ENCODE assay signal across 25 cellular contexts in the genomic region with DNA sequence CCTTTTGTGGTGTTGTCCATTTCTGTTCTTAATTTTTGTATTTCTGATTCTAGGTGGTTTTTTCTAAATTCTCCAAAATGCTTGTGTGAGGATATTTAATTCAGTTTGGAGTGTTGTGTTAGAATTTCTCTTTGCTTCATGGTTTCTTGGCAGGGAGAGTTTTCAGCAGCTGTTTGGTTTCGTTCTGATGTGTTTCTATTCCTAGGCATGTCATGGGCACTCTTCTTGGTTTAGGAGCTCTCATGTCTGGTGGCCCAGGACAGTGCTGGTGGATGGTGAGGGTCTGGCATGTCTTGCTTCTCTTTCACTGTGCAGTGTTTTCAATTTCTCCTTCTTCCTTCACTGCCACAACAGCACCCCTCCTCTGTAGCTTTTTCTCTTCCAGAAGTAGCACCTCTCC. TPM values are rescaled to one million over a fixed set of nuclear protein-coding genes. Genes with fewer than 3 reads are reported as not detected.
DNase-seq lines count a peak whose midpoint lies in the region; ATAC-seq and TF ChIP-seq lines count a peak whose summit lies in the region.
"Had no signal": no experiment of that assay in that cellular context is flagged by ENCODE, and none has a peak within 500 bp of the region (broad histone marks: within the 10 kb centered on the region; RNA-seq: fewer than 3 reads in every experiment).

No MANE protein-coding gene starts in this region.

- H3K27ac ChIP-seq in left ventricle myocardium inferior (replicated peaks), result no peak overlapping the region
- H3K27ac ChIP-seq: BLaER1, GM23248, PC-9 had no signal

- H3K36me3 Mint-ChIP-seq in brain, result no peaks in the 10 kb centered on the region
- H3K36me3 Mint-ChIP-seq in nephron (ENCODE audit: low read depth), result no peaks in the 10 kb centered on the region
- H3K36me3 Mint-ChIP-seq: CD4-positive, CD25-positive, alpha-beta regulatory T cell had no signal

- peaks cover 3% of the 10 kb centered on the region for H3K27me3 Mint-ChIP-seq in brain
- peaks cover 5% of the 10 kb centered on the region for H3K27me3 Mint-ChIP-seq in nephron (ENCODE audit: low read depth)

- peak overlapping the region in 3 of 5 experiments; percentile 12 to 78 (median 61) for H3K27ac Mint-ChIP-seq in brain
- peak overlapping the region; percentile 17 to 41 (median 18) for H3K27ac Mint-ChIP-seq in nephron
- H3K27ac Mint-ChIP-seq: CD4-positive, CD25-positive, alpha-beta regulatory T cell had no signal

- H3K4me3 ChIP-seq in left ventricle myocardium inferior, result no peak overlapping the region
- H3K4me3 ChIP-seq: BLaER1, GM23248, PC-9 had no signal

- no peak for DNase-seq in left ventricle myocardium superior
- no peak for DNase-seq in left ventricle myocardium inferior
- DNase-seq in cerebellar nuclear complex (lab: John Stamatoyannopoulos, UW), result no peak
- no peak for DNase-seq in NCI-H446 treated with DMSO at 0.1 percent for 48 hours (lab: John Stamatoyannopoulos, UW)
- DNase-seq: CD4-positive, CD25-positive, alpha-beta regulatory T cell; DMS153; DND-41; GM23248; H7; Karpas-422; MV-4-11; NCI-H1105; NCI-H146; NCI-H1930; NCI-H2107; NCI-H524 treated with DMSO at 0.1 percent for 48 hours; NCI-H774; PC-9; SHP77 treated with DMSO at 0.1 percent for 48 hours; SK-N-SH had no signal

- intact Hi-C loops in left ventricle myocardium superior (cut with micrococcal nuclease) (no loop called here), left ventricle myocardium inferior (cut with micrococcal nuclease) (no loop called here)

- peaks cover 72% of the 10 kb centered on the region for H3K4me1 Mint-ChIP-seq in brain
- peaks cover 60% of the 10 kb centered on the region for H3K4me1 Mint-ChIP-seq in nephron
- H3K4me1 Mint-ChIP-seq: CD4-positive, CD25-positive, alpha-beta regulatory T cell had no signal

- no peaks in the 10 kb centered on the region for H3K27me3 ChIP-seq in left ventricle myocardium inferior (ENCODE audit: low read depth)
- H3K27me3 ChIP-seq: BLaER1 had no signal

- TF ChIP-seq CTCF in left ventricle myocardium inferior (IDR thresholded peaks at IDR 0.05; ENCODE audit: borderline replicate concordance) (no peak), brain (conservative IDR thresholded peaks at IDR 0.05) (no peak), nephron (IDR thresholded peaks at IDR 0.05; ENCODE audit: unreplicated experiment in 3 of 3) (no peak)

- H3K4me3 Mint-ChIP-seq in brain (peak overlapping the region in 1 of 5 experiments; percentile 4), nephron (peak overlapping the region in 1 of 3 experiments; percentile 1)
- H3K4me3 Mint-ChIP-seq: CD4-positive, CD25-positive, alpha-beta regulatory T cell had no signal

- no peaks in the 10 kb centered on the region for H3K9me3 ChIP-seq in left ventricle myocardium inferior (replicated peaks)
- H3K9me3 ChIP-seq: BLaER1, SK-N-SH had no signal

- H3K9me3 Mint-ChIP-seq in brain (no peaks in the 10 kb centered on the region), nephron (no peaks in the 10 kb centered on the region)

- H3K36me3 ChIP-seq in left ventricle myocardium inferior, result no peaks in the 10 kb centered on the region
- H3K36me3 ChIP-seq: BLaER1 had no signal

- ATAC-seq in left ventricle myocardium superior, result peak; percentile 54
- ATAC-seq in GM19395 (IDR thresholded peaks at IDR 0.05; ENCODE audit: unreplicated experiment), result no peak

- peaks cover 27% of the 10 kb centered on the region for H3K4me1 ChIP-seq in left ventricle myocardium inferior
- H3K4me1 ChIP-seq: BLaER1 had no signal

RNA-seq across cellular contexts. Expression of a gene that starts 52.9 kb away (rescaled TPM):
- total RNA-seq in left ventricle myocardium superior (4.6 TPM), left ventricle myocardium inferior (6.4 TPM)
- 3.6 TPM for polyA plus RNA-seq in brain (ENCODE audit: insufficient read depth, low read depth, low replicate concordance)
- total RNA-seq: CD4-positive, CD25-positive, alpha-beta regulatory T cell; HT-29 had no signal
